ENCODE assay signal across 11 cellular contexts in genomic region chr7:102578486-102578885, GRCh38. TPM values are rescaled to one million over a fixed set of nuclear protein-coding genes. Genes with fewer than 3 reads are reported as not detected.
A peak's percentile ranks its signal among the peaks of the same experiment; 100 is the strongest.
DNase-seq lines count a peak whose midpoint lies in the region; ATAC-seq and TF ChIP-seq lines count a peak whose summit lies in the region.
"Not testable (repeated sequence)": the region's sequence is repeated elsewhere in the genome, so short reads cannot be mapped to it uniquely, and the experiment has no call there.
"Had no signal": no experiment of that assay in that cellular context is flagged by ENCODE, and none has a peak within 500 bp of the region (broad histone marks: within the 10 kb centered on the region; RNA-seq: fewer than 3 reads in every experiment).

No MANE protein-coding gene starts in this region.

- ATAC-seq in esophagus mucosa (peak; percentile 26), right cardiac atrium (peak; percentile 5 to 32), natural killer cell (peak in 2 of 3 donors; percentile 8 to 38), upper lobe of right lung (peak; percentile 31)

- not testable (repeated sequence) for H3K9me3 ChIP-seq in right cardiac atrium (ENCODE audit: control insufficient read depth, low read length); sigmoid colon; upper lobe of right lung

- not testable (repeated sequence) for H3K27me3 ChIP-seq in right cardiac atrium (ENCODE audit: control insufficient read depth, insufficient read depth); sigmoid colon; upper lobe of right lung

- H3K36me3 ChIP-seq in sigmoid colon, upper lobe of right lung: not testable (repeated sequence)

- H3K36me3 Mint-ChIP-seq in HFFc6 (ENCODE audit: low read depth); natural killer cell: not testable (repeated sequence)

- not testable (repeated sequence) for TF ChIP-seq POLR2A in sigmoid colon (IDR thresholded peaks at IDR 0.05)

- not testable (repeated sequence) for TF ChIP-seq CTCF in HFFc6 (IDR thresholded peaks at IDR 0.05); natural killer cell (IDR thresholded peaks at IDR 0.05); sigmoid colon (IDR thresholded peaks at IDR 0.05); upper lobe of right lung (IDR thresholded peaks at IDR 0.05)

- not testable (repeated sequence) for H3K4me1 Mint-ChIP-seq in HFFc6 (ENCODE audit: low read depth); natural killer cell

- WGBS in right cardiac atrium, result 76% methylated on average over 5 of the region's 5 CpGs
- WGBS in sigmoid colon, 2 donors, result 83 to 89% methylated on average over 5 of the region's 5 CpGs

- not testable (repeated sequence) for H3K4me3 Mint-ChIP-seq in HFFc6, natural killer cell

- H3K4me3 ChIP-seq in right cardiac atrium (ENCODE audit: low read length); sigmoid colon; upper lobe of right lung: not testable (repeated sequence)

- peak; percentile 0 for DNase-seq in HFFc6
- peak; percentile 48 for DNase-seq in activated CD8-positive, alpha-beta memory T cell treated with anti-CD3 and anti-CD28 coated beads, Interleukin-2, amount 50 U/mL, for 48 hours
- peak in 2 of 3 donors; percentile 16 to 22 for DNase-seq in right cardiac atrium
- not testable (repeated sequence) for DNase-seq in natural killer cell
- peak; percentile 40 for DNase-seq in sigmoid colon
- peak; percentile 64 for DNase-seq in upper lobe of right lung

- H3K27ac ChIP-seq in right cardiac atrium (ENCODE audit: low read length); sigmoid colon; upper lobe of right lung: not testable (repeated sequence)

- H3K4me1 ChIP-seq in right cardiac atrium (ENCODE audit: control insufficient read depth, insufficient read depth, low read length); sigmoid colon; upper lobe of right lung: not testable (repeated sequence)

- not testable (repeated sequence) for H3K27me3 Mint-ChIP-seq in HFFc6 (ENCODE audit: insufficient read depth); natural killer cell (ENCODE audit: low read depth in 2 of 2)

- H3K9me3 Mint-ChIP-seq in HFFc6, natural killer cell: not testable (repeated sequence)

- TF ChIP-seq EP300 in sigmoid colon (IDR thresholded peaks at IDR 0.05), result not testable (repeated sequence)

- intact Hi-C loops in right cardiac atrium (cut with DNase I); natural killer cell (cut with micrococcal nuclease); sigmoid colon (cut with DNase I); upper lobe of right lung (cut with DNase I): not testable (repeated sequence)

- not testable (repeated sequence) for H3K27ac Mint-ChIP-seq in HFFc6, natural killer cell

RNA-seq across cellular contexts. Expression of gene POLR2J3, which starts 6.1 kb away (rescaled TPM):
- total RNA-seq in HFFc6 (2021; fragmentation: NEBNext Ultra II Directional; extraction: Animal tissue kit (Norgen Biotek cat#: 25700)), result 10 to 100 TPM; 18.4 to 31.6 (median 20.1) TPM
- total RNA-seq in esophagus mucosa (13.8 TPM), right cardiac atrium (10 to 100 TPM; 10.2 to 17.3 (median 12.3) TPM), natural killer cell (100 to 1,000 TPM; 120 to 150 (median 131) TPM), sigmoid colon (10 to 100 TPM; 10.7 to 19.1 (median 15.1) TPM), upper lobe of right lung (36.7 TPM)
- polyA plus RNA-seq in right cardiac atrium (54.8 TPM), sigmoid colon (100 to 1,000 TPM in 1 of 3 donors, 10 to 100 TPM in 2; 13.9 to 103 (median 33.6) TPM)

RNA-seq across cellular contexts. Expression of gene SPDYE2, which starts 27.5 kb away (rescaled TPM):
- not detected for total RNA-seq in HFFc6 (2021; fragmentation: NEBNext Ultra II Directional; extraction: Animal tissue kit (Norgen Biotek cat#: 25700))
- total RNA-seq in esophagus mucosa (not detected), right cardiac atrium (not detected), natural killer cell (under 1 TPM in 2 of 3 donors, not detected in 1; 0.25 to 0.61 TPM), sigmoid colon (not detected), upper lobe of right lung (not detected)
- polyA plus RNA-seq in right cardiac atrium (0.09 TPM), sigmoid colon (under 1 TPM in 1 of 3 donors, not detected in 2; 0.12 TPM)
- total RNA-seq: A172, H1, Peyer's patch had no signal
- polyA plus RNA-seq: BJ, H1 had no signal

RNA-seq across cellular contexts. Expression of gene UPK3BL2, which starts 35.0 kb away (rescaled TPM):
- total RNA-seq in HFFc6 (2021; fragmentation: NEBNext Ultra II Directional; extraction: Animal tissue kit (Norgen Biotek cat#: 25700)), result 1 to 10 TPM; 6.0 to 9.8 (median 7.6) TPM
- total RNA-seq in esophagus mucosa (88.8 TPM), right cardiac atrium (1 to 10 TPM; 3.4 to 8.3 (median 7.2) TPM), natural killer cell (100 to 1,000 TPM in 1 of 3 donors, 10 to 100 TPM in 2; 56.5 to 100 (median 68.5) TPM), sigmoid colon (10 to 100 TPM in 1 of 4 donors, 1 to 10 TPM in 2, under 1 TPM in 1; 0.99 to 10.9 (median 3.4) TPM), upper lobe of right lung (19.3 TPM)
- polyA plus RNA-seq in right cardiac atrium (2.7 TPM), sigmoid colon (10 to 100 TPM in 1 of 3 donors, not detected in 2; 14.2 TPM)

RNA-seq across cellular contexts. Expression of gene RASA4, which starts 38.1 kb away (rescaled TPM):
- total RNA-seq in HFFc6 (2021; fragmentation: NEBNext Ultra II Directional; extraction: Animal tissue kit (Norgen Biotek cat#: 25700)), result 10 to 100 TPM; 53.9 to 79.9 (median 55.9) TPM
- total RNA-seq in esophagus mucosa, result 13.2 TPM
- total RNA-seq in right cardiac atrium, result 10 to 100 TPM; 10.5 to 27.2 (median 22.7) TPM
- 14.2 TPM for polyA plus RNA-seq in right cardiac atrium
- 10 to 100 TPM; 27.0 to 35.6 (median 28.5) TPM for total RNA-seq in natural killer cell
- total RNA-seq in sigmoid colon, result 100 to 1,000 TPM in 1 of 4 donors, 10 to 100 TPM in 3; 12.0 to 113 (median 41.7) TPM
- 10 to 100 TPM in 1 of 3 donors, 1 to 10 TPM in 2; 5.4 to 35.3 (median 7.4) TPM for polyA plus RNA-seq in sigmoid colon
- 78.8 TPM for total RNA-seq in upper lobe of right lung
